Comparison of ENCODE assay signal across 17 cellular contexts in genomic region chr6:152720964-152721363, GRCh38. TPM values are rescaled to one million over a fixed set of nuclear protein-coding genes. Genes with fewer than 3 reads are reported as not detected.
DNase-seq lines count a peak whose midpoint lies in the region; ATAC-seq and TF ChIP-seq lines count a peak whose summit lies in the region.
"Had no signal": no experiment of that assay in that cellular context is flagged by ENCODE, and none has a peak within 500 bp of the region (broad histone marks: within the 10 kb centered on the region; RNA-seq: fewer than 3 reads in every experiment).

No MANE protein-coding gene starts in this region.

- no peaks in the 10 kb centered on the region for H4K20me1 ChIP-seq in PC-3 (ENCODE audit: low read length)

- no peaks in the 10 kb centered on the region for H3K4me1 ChIP-seq in PC-3 (ENCODE audit: insufficient read depth, low read length)
- H3K4me1 ChIP-seq: right atrium auricular region had no signal

- H3K9me3 ChIP-seq in PC-3 (ENCODE audit: low read length), result no peaks in the 10 kb centered on the region
- H3K9me3 ChIP-seq: right atrium auricular region had no signal

- ATAC-seq in PC-3 (no peak), HG03354 (IDR thresholded peaks at IDR 0.05; ENCODE audit: poor library complexity, severe bottlenecking, unreplicated experiment) (no peak), GM19324 (IDR thresholded peaks at IDR 0.05; ENCODE audit: low FRiP score, unreplicated experiment) (no peak)
- ATAC-seq: Panc1 had no signal

- no peak overlapping the region for H3K27ac ChIP-seq in PC-3 (ENCODE audit: low read length)
- H3K27ac ChIP-seq: coronary artery, right atrium auricular region, SK-N-MC had no signal

- no peak overlapping the region for H2AFZ ChIP-seq in PC-3 (ENCODE audit: low read length)

- H3K27me3 ChIP-seq in PC-3 (ENCODE audit: low read length), result peaks cover 17% of the 10 kb centered on the region
- H3K27me3 ChIP-seq: right atrium auricular region had no signal

- no peak for TF ChIP-seq CTCF in PC-3 (conservative IDR thresholded peaks at IDR 0.05; ENCODE audit: low read depth, low read length)

- CTCF ChIA-PET in PC-3 (lab: Charles Lee), result no interaction called here

- no TSS peak for BruUV-seq in PC-3 (replicated peaks; lab: Mats Ljungman, UMichigan)

- no peak overlapping the region for H3K9ac ChIP-seq in PC-3 (ENCODE audit: low read length)

- no peaks in the 10 kb centered on the region for H3K9me2 ChIP-seq in PC-3 (replicated peaks; ENCODE audit: low read length)

- H3K4me3 ChIP-seq in PC-3 (ENCODE audit: low read length), result no peak overlapping the region
- H3K4me3 ChIP-seq: coronary artery, lung, right atrium auricular region, SK-N-MC had no signal

- no peaks in the 10 kb centered on the region for H3K36me3 ChIP-seq in PC-3 (ENCODE audit: low read depth, low read length)
- H3K36me3 ChIP-seq: right atrium auricular region had no signal

- H3K79me2 ChIP-seq in PC-3 (ENCODE audit: low read length), result no peaks in the 10 kb centered on the region

- DNase-seq in ELR (ENCODE audit: low read depth) (peak; percentile 69), PC-3 (peak; percentile 4), dermis blood vessel endothelial cell (peak; percentile 88), lung microvascular endothelial cell (ENCODE audit: low read depth in 2 of 2) (peak; percentile 86 to 94), NCI-H1092 treated with DMSO at 0.1 percent for 48 hours (lab: John Stamatoyannopoulos, UW) (no peak), GM19238 (ENCODE audit: insufficient read length, low spot score) (no peak)
- DNase-seq: NCI-H1436 had no signal

- intact Hi-C loops in PC-3 (cut with micrococcal nuclease), result no loop called here

- no peak overlapping the region for H3K4me2 ChIP-seq in PC-3 (ENCODE audit: low read length)

- no peaks in the 10 kb centered on the region for H3F3A ChIP-seq in PC-3 (ENCODE audit: low read length, unreplicated experiment)

- POLR2A ChIA-PET in PC-3 (lab: Charles Lee; ENCODE audit: unreplicated experiment), result no interaction called here

RNA-seq across cellular contexts. Expression of gene MYCT1, which starts 23.3 kb away (rescaled TPM):
- total RNA-seq in PC-3 (2014; rRNA removed), result 0.55 TPM in 1 of 2 replicates, not detected in the other
- 112 and 162 TPM in 2 replicates for total RNA-seq in dermis blood vessel endothelial cell
- 170 and 256 TPM in 2 replicates for total RNA-seq in lung microvascular endothelial cell
- total RNA-seq: activated T-helper 1 cell treated with anti-CD3 and anti-CD28 coated beads, Interleukin-12 subunit alpha, Interleukin-12 subunit beta, Interleukin-2, Interleukin-4 antibody, amounts not matched to agents 30 ng/mL and 10 ng/mL and 1 ng/mL, durations not matched to agents 14 hours and 24 hours and 36 hours; myocyte had no signal

RNA-seq across cellular contexts. Expression of gene VIP, which starts 29.6 kb away (rescaled TPM):
- total RNA-seq in PC-3 (2014; rRNA removed) (not detected in 2 replicates), dermis blood vessel endothelial cell (0.56 and 1.7 TPM in 2 replicates), lung microvascular endothelial cell (0.65 and 0.99 TPM in 2 replicates)
- total RNA-seq: activated T-helper 1 cell treated with anti-CD3 and anti-CD28 coated beads, Interleukin-12 subunit alpha, Interleukin-12 subunit beta, Interleukin-2, Interleukin-4 antibody, amounts not matched to agents 30 ng/mL and 10 ng/mL and 1 ng/mL, durations not matched to agents 14 hours and 24 hours and 36 hours; fibroblast of villous mesenchyme; myocyte had no signal

Comparison
In these comparisons a context has a peak if more than half of its experiments do, and no peak if none do; other contexts are left out.
1. DNase-seq: peak in ELR (single experiment), PC-3 (single experiment), dermis blood vessel endothelial cell (single experiment) and lung microvascular endothelial cell (2 of 2); none in NCI-H1092 treated with DMSO at 0.1 percent for 48 hours (single experiment) and GM19238 (single experiment).
2. RNA of gene MYCT1, which starts 23.3 kb away (total RNA-seq): 170 to 256 TPM in lung microvascular endothelial cell and 112 to 162 TPM in dermis blood vessel endothelial cell; 0.55 TPM in PC-3; every median in the first group is over 10 times any median in the second.